In genomic region chr16:57192720-57193486, GRCh38 we compare ENCODE assay signal across 10 cellular contexts. TPM values are rescaled to one million over a fixed set of nuclear protein-coding genes. Genes with fewer than 3 reads are reported as not detected.
DNase-seq lines count a peak whose midpoint lies in the region; ATAC-seq, FAIRE-seq and TF ChIP-seq lines count a peak whose summit lies in the region.
"Had no signal": no experiment of that assay in that cellular context is flagged by ENCODE, and none has a peak within 500 bp of the region (broad histone marks: within the 10 kb centered on the region; RNA-seq: fewer than 3 reads in every experiment).

No MANE protein-coding gene starts in this region.

- TF ChIP-seq CTCF in GM23338 (conservative IDR thresholded peaks at IDR 0.05; ENCODE audit: low read depth in 2 of 2) (no peak), astrocyte (IDR thresholded peaks at IDR 0.05; ENCODE audit: insufficient read depth, low read depth, low read length) (no peak), keratinocyte (optimal IDR thresholded peaks at IDR 0.05 in 1 of 3, IDR thresholded peaks at IDR 0.05 in 1 of 3, conservative IDR thresholded peaks at IDR 0.05 in 1 of 3; ENCODE audit: extremely low read depth in 1 of 3, insufficient read depth in 2 of 3, low read length in 3 of 3) (no peak), esophagus squamous epithelium (IDR thresholded peaks at IDR 0.05) (no peak)

- no peak overlapping the region for H2BK12ac ChIP-seq in neuronal stem cell (ENCODE audit: low read length)

- peak overlapping the region; percentile 16; the same call in 1 of the 2 replicates for H3K27ac ChIP-seq in GM23338 (ENCODE audit: low read depth)
- H3K27ac ChIP-seq in astrocyte (ENCODE audit: low read depth, low read length) = peak overlapping the region; percentile 94
- peak overlapping the region; percentile 80 for H3K27ac ChIP-seq in keratinocyte (ENCODE audit: control insufficient read depth, insufficient read depth, low read length)
- H3K27ac ChIP-seq in neuronal stem cell (replicated peaks; ENCODE audit: low read length) = no peak overlapping the region
- no peak overlapping the region for H3K27ac ChIP-seq in esophagus squamous epithelium

- H3K9ac ChIP-seq in astrocyte (ENCODE audit: low read length) (peak overlapping the region; percentile 78), keratinocyte (ENCODE audit: control insufficient read depth, extremely low read depth, insufficient read depth, low read length) (no peak overlapping the region), neuronal stem cell (ENCODE audit: low read depth, low read length, poor library complexity) (no peak overlapping the region)

- H4K91ac ChIP-seq in neuronal stem cell (ENCODE audit: low read depth, low read length, poor library complexity) = no peak overlapping the region

- H3K9me3 Mint-ChIP-seq in GM23338 (no peaks in the 10 kb centered on the region), astrocyte (ENCODE audit: unreplicated experiment) (no peaks in the 10 kb centered on the region)
- H3K9me3 Mint-ChIP-seq in activated CD8-positive, alpha-beta memory T cell treated with anti-CD3 and anti-CD28 coated beads, Interleukin-2, amount 10 ng/mL, durations not matched to agents 7 days and 5 days (ENCODE audit: low read depth) = no peaks in the 10 kb centered on the region
- H3K9me3 Mint-ChIP-seq: effector memory CD8-positive, alpha-beta T cell had no signal

- H3K9me3 ChIP-seq in astrocyte (ENCODE audit: insufficient read depth, low read depth, low read length) (no peaks in the 10 kb centered on the region), keratinocyte (ENCODE audit: control insufficient read depth, low read depth, low read length) (no peaks in the 10 kb centered on the region), neuronal stem cell (replicated peaks in 1 of 2; ENCODE audit: control insufficient read depth in 2 of 2, insufficient read depth in 1 of 2, low read depth in 1 of 2, low read length in 2 of 2) (peaks cover 0 to 3% of the 10 kb centered on the region in 2 donors), esophagus squamous epithelium (no peaks in the 10 kb centered on the region)

- no peaks in the 10 kb centered on the region for H3K36me3 Mint-ChIP-seq in GM23338 (ENCODE audit: low read depth)
- H3K36me3 Mint-ChIP-seq in astrocyte (ENCODE audit: low read depth, unreplicated experiment) = no peaks in the 10 kb centered on the region
- peaks cover 18% of the 10 kb centered on the region for H3K36me3 Mint-ChIP-seq in activated CD8-positive, alpha-beta memory T cell treated with anti-CD3 and anti-CD28 coated beads, Interleukin-2, amount 10 ng/mL, durations not matched to agents 7 days and 5 days

- no peak overlapping the region for H2BK120ac ChIP-seq in neuronal stem cell (ENCODE audit: low read depth, low read length)

- H3K79me2 ChIP-seq in GM23338 (replicated peaks; ENCODE audit: insufficient read depth) = peaks cover 98% of the 10 kb centered on the region
- H3K79me2 ChIP-seq in astrocyte (ENCODE audit: insufficient read depth, low read length) = peaks cover 91% of the 10 kb centered on the region
- peaks cover 87% of the 10 kb centered on the region for H3K79me2 ChIP-seq in keratinocyte (ENCODE audit: control insufficient read depth, insufficient read depth, low read length)

- peak; percentile 26 for DNase-seq in ACHN
- no peak for DNase-seq in GM23338 (ENCODE audit: low spot score)
- peak; percentile 76 for DNase-seq in astrocyte (ENCODE audit: low read depth)
- no peak for DNase-seq in keratinocyte (ENCODE audit: low read depth, low spot score)
- DNase-seq in neuronal stem cell (ENCODE audit: low spot score) = no peak
- DNase-seq in activated CD8-positive, alpha-beta memory T cell treated with anti-CD3 and anti-CD28 coated beads, Interleukin-2, amount 10 ng/mL, durations not matched to agents 7 days and 5 days = no peak
- no peak for DNase-seq in NCI-H526 (lab: John Stamatoyannopoulos, UW)
- no peak for DNase-seq in esophagus squamous epithelium (lab: John Stamatoyannopoulos, UW)
- DNase-seq: effector memory CD8-positive, alpha-beta T cell; hypothalamus had no signal

- CTCF ChIA-PET in activated CD8-positive, alpha-beta memory T cell treated with anti-CD3 and anti-CD28 coated beads, Interleukin-2, amount 10 ng/mL, durations not matched to agents 7 days and 5 days (lab: Charles Lee) = no interaction called here

- no CpG with 5 or more reads among the region's 7 CpGs for WGBS in neuronal stem cell (ENCODE audit: extremely low coverage in 2 of 2, insufficient read length in 2 of 2, insufficient replicate concordance in 1 of 2), 2 donors
- 70 to 76% methylated on average over 3 to 7 of the region's 7 CpGs for WGBS in esophagus squamous epithelium, 2 donors

- H3F3A ChIP-seq in GM23338 (replicated peaks; ENCODE audit: low read depth) = no peaks in the 10 kb centered on the region

- H3K36me3 ChIP-seq in GM23338 (ENCODE audit: insufficient read depth) (no peaks in the 10 kb centered on the region), astrocyte (ENCODE audit: insufficient read depth, low read length) (no peaks in the 10 kb centered on the region), keratinocyte (ENCODE audit: control insufficient read depth in 2 of 2, extremely low read depth in 1 of 2, insufficient read depth in 2 of 2, low read length in 2 of 2) (peaks cover 3 to 5% of the 10 kb centered on the region in 2 experiments), neuronal stem cell (replicated peaks in 1 of 2; ENCODE audit: control insufficient read depth in 2 of 2, insufficient read depth in 2 of 2, low read length in 2 of 2) (peaks cover 0 to 43% of the 10 kb centered on the region in 2 donors), esophagus squamous epithelium (peaks cover 0 to 8% (median 0%) of the 10 kb centered on the region in 3 donors)

- H3K4me1 ChIP-seq in GM23338 (ENCODE audit: insufficient read depth) = peaks cover 4% of the 10 kb centered on the region
- peaks cover 65% of the 10 kb centered on the region for H3K4me1 ChIP-seq in astrocyte (ENCODE audit: insufficient read depth, low read length)
- H3K4me1 ChIP-seq in keratinocyte (ENCODE audit: control insufficient read depth, extremely low read depth, insufficient read depth, low read length) = peaks cover 56% of the 10 kb centered on the region
- H3K4me1 ChIP-seq in neuronal stem cell (ENCODE audit: control insufficient read depth in 2 of 2, insufficient read depth in 1 of 2, low read depth in 1 of 2, low read length in 2 of 2) = peaks cover 0 to under 1% of the 10 kb centered on the region in 2 donors
- peaks cover 0 to 73% (median 36%) of the 10 kb centered on the region in 3 donors for H3K4me1 ChIP-seq in esophagus squamous epithelium

- H3K79me1 ChIP-seq in neuronal stem cell (ENCODE audit: low read depth, low read length) = peaks cover 4% of the 10 kb centered on the region

- H3K23ac ChIP-seq in neuronal stem cell (ENCODE audit: low read depth, low read length, poor library complexity) = no peak overlapping the region

- no peak overlapping the region for H3K18ac ChIP-seq in neuronal stem cell (ENCODE audit: low read length)

- H3K9me2 ChIP-seq in GM23338 (ENCODE audit: insufficient read depth) = no peaks in the 10 kb centered on the region

- FAIRE-seq in astrocyte (lab: Jason Lieb, UNC) (peak; percentile 64), keratinocyte (lab: Jason Lieb, UNC) (peak; percentile 67)

- H2AFZ ChIP-seq in GM23338 = no peak overlapping the region
- no peak overlapping the region for H2AFZ ChIP-seq in astrocyte (ENCODE audit: low read depth, low read length)
- no peak overlapping the region for H2AFZ ChIP-seq in keratinocyte (ENCODE audit: control insufficient read depth, low read length)
- no peak overlapping the region for H2AFZ ChIP-seq in neuronal stem cell (ENCODE audit: low read length)

- H2BK15ac ChIP-seq in neuronal stem cell (ENCODE audit: low read length) = no peak overlapping the region

- no peak overlapping the region for H3K4ac ChIP-seq in neuronal stem cell (ENCODE audit: low read length)

- H3K27me3 Mint-ChIP-seq in GM23338 (ENCODE audit: insufficient read depth, low read depth, poor library complexity) (no peaks in the 10 kb centered on the region), astrocyte (ENCODE audit: low read depth, unreplicated experiment) (no peaks in the 10 kb centered on the region)
- H3K27me3 Mint-ChIP-seq in activated CD8-positive, alpha-beta memory T cell treated with anti-CD3 and anti-CD28 coated beads, Interleukin-2, amount 10 ng/mL, durations not matched to agents 7 days and 5 days = no peaks in the 10 kb centered on the region
- H3K27me3 Mint-ChIP-seq: effector memory CD8-positive, alpha-beta T cell had no signal

- no peak overlapping the region for H3K14ac ChIP-seq in neuronal stem cell (ENCODE audit: low read length)

- H2AK5ac ChIP-seq in neuronal stem cell (ENCODE audit: low read depth, low read length) = no peak overlapping the region

- intact Hi-C loops in esophagus squamous epithelium (cut with DNase I) = no loop called here

- dilution Hi-C loops in keratinocyte (cut with MboI; ENCODE audit: extremely low pct_ligation_motif_present, low sequenced_read_pairs) = no loop called here

- H3K4me3 Mint-ChIP-seq in GM23338 (no peak overlapping the region), astrocyte (ENCODE audit: unreplicated experiment) (no peak overlapping the region)
- no peak overlapping the region for H3K4me3 Mint-ChIP-seq in activated CD8-positive, alpha-beta memory T cell treated with anti-CD3 and anti-CD28 coated beads, Interleukin-2, amount 10 ng/mL, durations not matched to agents 7 days and 5 days
- H3K4me3 Mint-ChIP-seq: effector memory CD8-positive, alpha-beta T cell had no signal

- H4K8ac ChIP-seq in neuronal stem cell (ENCODE audit: low read depth, low read length) = no peak overlapping the region

- in situ Hi-C loops in ACHN (cut with HindIII; ENCODE audit: low pct_ligation_motif_present, low pct_unique_long_range_greater_than_20kb, low sequenced_read_pairs) = no loop called here

- no peak overlapping the region for H2BK5ac ChIP-seq in neuronal stem cell (ENCODE audit: low read length)

- H4K20me1 ChIP-seq in GM23338 (replicated peaks; ENCODE audit: insufficient read depth) (peaks cover 30% of the 10 kb centered on the region), astrocyte (ENCODE audit: insufficient read depth, low read length) (peaks cover 20% of the 10 kb centered on the region), keratinocyte (ENCODE audit: control insufficient read depth, extremely low read depth, insufficient read depth, low read length) (no peaks in the 10 kb centered on the region)

- no peak for ATAC-seq in GM23338
- no peak for ATAC-seq in activated CD8-positive, alpha-beta memory T cell treated with anti-CD3 and anti-CD28 coated beads, Interleukin-2, amount 10 ng/mL, durations not matched to agents 7 days and 5 days
- ATAC-seq: effector memory CD8-positive, alpha-beta T cell had no signal

- TF ChIP-seq POLR2A in esophagus squamous epithelium (IDR thresholded peaks at IDR 0.05) = no peak

- H3K27me3 ChIP-seq in GM23338 (ENCODE audit: insufficient read depth) = no peaks in the 10 kb centered on the region
- no peaks in the 10 kb centered on the region for H3K27me3 ChIP-seq in astrocyte (ENCODE audit: insufficient read depth, low read length)
- H3K27me3 ChIP-seq in keratinocyte (ENCODE audit: control insufficient read depth, extremely low read depth, insufficient read depth, low read length) = no peaks in the 10 kb centered on the region
- no peaks in the 10 kb centered on the region for H3K27me3 ChIP-seq in neuronal stem cell (ENCODE audit: control insufficient read depth in 3 of 3, insufficient read depth in 3 of 3, low read depth in 1 of 3, low read length in 3 of 3)
- H3K27me3 ChIP-seq in esophagus squamous epithelium = no peaks in the 10 kb centered on the region

- H3K4me2 ChIP-seq in GM23338 (no peak overlapping the region), astrocyte (ENCODE audit: low read length) (peak overlapping the region; percentile 77), keratinocyte (ENCODE audit: control insufficient read depth, extremely low read depth, insufficient read depth, low read depth, low read length) (peak overlapping the region; percentile 79), neuronal stem cell (ENCODE audit: insufficient read depth, low read length, poor library complexity, severe bottlenecking) (no peak overlapping the region)

- no peaks in the 10 kb centered on the region for H3K9me1 ChIP-seq in keratinocyte (ENCODE audit: control insufficient read depth, extremely low read depth, insufficient read depth, low read length)

- H3K4me1 Mint-ChIP-seq in GM23338 (peaks cover 14% of the 10 kb centered on the region), astrocyte (ENCODE audit: low read depth, unreplicated experiment) (peaks cover 59% of the 10 kb centered on the region)
- H3K4me1 Mint-ChIP-seq in activated CD8-positive, alpha-beta memory T cell treated with anti-CD3 and anti-CD28 coated beads, Interleukin-2, amount 10 ng/mL, durations not matched to agents 7 days and 5 days = peaks cover 27% of the 10 kb centered on the region

- no peak overlapping the region for H3K27ac Mint-ChIP-seq in GM23338
- H3K27ac Mint-ChIP-seq in astrocyte (ENCODE audit: unreplicated experiment) = peak overlapping the region; percentile 96
- H3K27ac Mint-ChIP-seq in activated CD8-positive, alpha-beta memory T cell treated with anti-CD3 and anti-CD28 coated beads, Interleukin-2, amount 10 ng/mL, durations not matched to agents 7 days and 5 days = no peak overlapping the region

- no peak overlapping the region for H3K4me3 ChIP-seq in GM23338
- no peak overlapping the region for H3K4me3 ChIP-seq in astrocyte (ENCODE audit: insufficient read depth, low read depth, low read length)
- H3K4me3 ChIP-seq in keratinocyte (ENCODE audit: control insufficient read depth in 2 of 3, extremely low read depth in 1 of 3, insufficient read depth in 2 of 3, low read depth in 1 of 3, low read length in 3 of 3) = no peak overlapping the region
- no peak overlapping the region for H3K4me3 ChIP-seq in neuronal stem cell (ENCODE audit: low read length in 2 of 2)
- no peak overlapping the region for H3K4me3 ChIP-seq in esophagus squamous epithelium

RNA-seq across cellular contexts. Expression of gene RSPRY1, which starts 6.8 kb away (rescaled TPM):
- total RNA-seq in GM23338 (2014; rRNA removed; shearing (Covaris generic)) = 35.9 and 39.7 TPM in 2 replicates
- polyA plus RNA-seq in GM23338 (2016; fragmentation: Nextera tagmentation; extraction: Ambion mirVana) = 20.4 and 25.8 TPM in 2 replicates
- total RNA-seq in astrocyte = 76.8 TPM in 2 replicates
- 33.7 to 42.2 TPM (median 38.9 TPM) in 3 replicates for polyA plus RNA-seq in keratinocyte
- polyA plus RNA-seq in keratinocyte (2011; ENCODE audit: low read depth) = 36.5 TPM
- 22.8 and 42.6 TPM in 2 replicates for polyA plus RNA-seq in keratinocyte (2011; cell fraction: cytosol; rRNA removed)
- 45.3 and 50.7 TPM in 2 replicates for polyA plus RNA-seq in keratinocyte (2011; cell fraction: nucleus; rRNA removed)
- polyA plus RNA-seq in keratinocyte (2012; ENCODE audit: low replicate concordance) = 13.6 and 25.0 TPM in 2 replicates
- 47.9 to 108 TPM (median 97.4 TPM) in 3 replicates for polyA minus RNA-seq in keratinocyte
- polyA minus RNA-seq in keratinocyte (2011; cell fraction: cytosol; rRNA and poly(A)+ RNA removed) = 46.2 TPM
- polyA minus RNA-seq in keratinocyte (2011; cell fraction: nucleus; rRNA and poly(A)+ RNA removed) = 31.1 and 49.4 TPM in 2 replicates
- 50.6 TPM for polyA plus RNA-seq in neuronal stem cell (2013, experiment 1 of 2)
- 55.6 TPM for polyA plus RNA-seq in neuronal stem cell (2013, experiment 2 of 2)
- total RNA-seq in activated CD8-positive, alpha-beta memory T cell treated with anti-CD3 and anti-CD28 coated beads, Interleukin-2, amount 10 ng/mL, durations not matched to agents 7 days and 5 days = 10 to 100 TPM; 32.6 to 33.7 TPM
- 10 to 100 TPM; 13.7 to 27.2 (median 23.1) TPM for total RNA-seq in esophagus squamous epithelium

RNA-seq across cellular contexts. Expression of gene PSME3IP1, which starts 7.1 kb away (rescaled TPM):
- total RNA-seq in GM23338 (2014; rRNA removed; shearing (Covaris generic)) = 78.0 and 111 TPM in 2 replicates
- polyA plus RNA-seq in GM23338 (2016; fragmentation: Nextera tagmentation; extraction: Ambion mirVana) (93.2 and 105 TPM in 2 replicates), keratinocyte (66.5 to 75.7 TPM (median 69.2 TPM) in 3 replicates)
- total RNA-seq in astrocyte (71.9 and 78.8 TPM in 2 replicates), esophagus squamous epithelium (10 to 100 TPM; 40.7 to 65.6 (median 51.3) TPM)
- polyA plus RNA-seq in keratinocyte (2011; ENCODE audit: low read depth) = 310 TPM
- 56.1 and 57.7 TPM in 2 replicates for polyA plus RNA-seq in keratinocyte (2011; cell fraction: cytosol; rRNA removed)
- polyA plus RNA-seq in keratinocyte (2011; cell fraction: nucleus; rRNA removed) = 104 and 119 TPM in 2 replicates
- polyA plus RNA-seq in keratinocyte (2012; ENCODE audit: low replicate concordance) = 50.1 and 71.0 TPM in 2 replicates
- polyA minus RNA-seq in keratinocyte = 59.7 to 75.2 TPM (median 61.9 TPM) in 3 replicates
- polyA minus RNA-seq in keratinocyte (2011; cell fraction: cytosol; rRNA and poly(A)+ RNA removed) = 50.6 TPM
- 19.2 and 37.2 TPM in 2 replicates for polyA minus RNA-seq in keratinocyte (2011; cell fraction: nucleus; rRNA and poly(A)+ RNA removed)
- polyA plus RNA-seq in neuronal stem cell (2013, experiment 1 of 2) = 113 TPM
- polyA plus RNA-seq in neuronal stem cell (2013, experiment 2 of 2) = 110 TPM
- 100 to 1,000 TPM; 118 to 124 TPM for total RNA-seq in activated CD8-positive, alpha-beta memory T cell treated with anti-CD3 and anti-CD28 coated beads, Interleukin-2, amount 10 ng/mL, durations not matched to agents 7 days and 5 days

RNA-seq across cellular contexts. Expression of gene ARL2BP, which starts 52.2 kb away (rescaled TPM):
- 13.2 and 13.4 TPM in 2 replicates for total RNA-seq in GM23338 (2014; rRNA removed; shearing (Covaris generic))
- polyA plus RNA-seq in GM23338 (2016; fragmentation: Nextera tagmentation; extraction: Ambion mirVana) = 10.3 and 10.9 TPM in 2 replicates
- 70.9 and 71.1 TPM in 2 replicates for total RNA-seq in astrocyte
- 55.2 to 107 TPM (median 98.0 TPM) in 3 replicates for polyA plus RNA-seq in keratinocyte
- 37.9 TPM for polyA plus RNA-seq in keratinocyte (2011; ENCODE audit: low read depth)
- polyA plus RNA-seq in keratinocyte (2011; cell fraction: cytosol; rRNA removed) = 80.7 and 116 TPM in 2 replicates
- polyA plus RNA-seq in keratinocyte (2011; cell fraction: nucleus; rRNA removed) = 34.7 and 35.5 TPM in 2 replicates
- 41.8 and 65.4 TPM in 2 replicates for polyA plus RNA-seq in keratinocyte (2012; ENCODE audit: low replicate concordance)
- polyA minus RNA-seq in keratinocyte = 42.4 to 71.7 TPM (median 60.0 TPM) in 3 replicates
- 66.4 TPM for polyA minus RNA-seq in keratinocyte (2011; cell fraction: cytosol; rRNA and poly(A)+ RNA removed)
- 14.6 and 25.1 TPM in 2 replicates for polyA minus RNA-seq in keratinocyte (2011; cell fraction: nucleus; rRNA and poly(A)+ RNA removed)
- 43.3 TPM for polyA plus RNA-seq in neuronal stem cell (2013, experiment 1 of 2)
- polyA plus RNA-seq in neuronal stem cell (2013, experiment 2 of 2) = 45.1 TPM
- total RNA-seq in activated CD8-positive, alpha-beta memory T cell treated with anti-CD3 and anti-CD28 coated beads, Interleukin-2, amount 10 ng/mL, durations not matched to agents 7 days and 5 days = 10 to 100 TPM; 24.9 to 30.2 TPM
- total RNA-seq in esophagus squamous epithelium = 10 to 100 TPM; 44.5 to 75.1 (median 54.6) TPM

Comparison
In these comparisons a context has a peak if more than half of its experiments do, and no peak if none do; other contexts are left out.
1. DNase-seq: peak in ACHN (single experiment) and astrocyte (single experiment); none in GM23338 (single experiment), keratinocyte (single experiment), neuronal stem cell (single experiment), activated CD8-positive, alpha-beta memory T cell treated with anti-CD3 and anti-CD28 coated beads, Interleukin-2, amount 10 ng/mL, durations not matched to agents 7 days and 5 days (single experiment), NCI-H526 (0 of 2) and esophagus squamous epithelium (single experiment).
2. H3K27ac ChIP-seq: peak in GM23338 (single experiment), astrocyte (single experiment) and keratinocyte (single experiment); none in neuronal stem cell (single experiment) and esophagus squamous epithelium (0 of 4).
3. H3K4me2 ChIP-seq: peak in astrocyte (single experiment) and keratinocyte (single experiment); none in GM23338 (single experiment) and neuronal stem cell (single experiment).